1 cellular context compared by ENCODE assay signal in genomic region chr22:19149962-19150361, GRCh38.
TF ChIP-seq lines count a peak whose summit lies in the region.

A gene with protein sequence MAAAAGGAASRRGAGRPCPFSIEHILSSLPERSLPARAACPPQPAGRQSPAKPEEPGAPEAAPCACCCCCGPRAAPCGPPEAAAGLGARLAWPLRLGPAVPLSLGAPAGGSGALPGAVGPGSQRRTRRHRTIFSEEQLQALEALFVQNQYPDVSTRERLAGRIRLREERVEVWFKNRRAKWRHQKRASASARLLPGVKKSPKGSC (minus strand): TSS chr22:19150292. CDS start chr22:19150283, 9 bp downstream.

TF ChIP-seq in SK-N-SH treated with all-trans-retinoic acid at 6 μM for 48 hours, 23 proteins besides CTCF, POLR2A, EP300 and RAD21 (continued from another document):
- TF ChIP-seq TOX (CRISPR knock-in tag; IDR thresholded peaks at IDR 0.05; ENCODE audit: borderline replicate concordance), result no peak
TF ChIP-seq in SK-N-SH treated with all-trans-retinoic acid at 6 μM for 48 hours: peak in this region for 0.
